Comparison of ENCODE assay signal across 8 cellular contexts in the genomic region with DNA sequence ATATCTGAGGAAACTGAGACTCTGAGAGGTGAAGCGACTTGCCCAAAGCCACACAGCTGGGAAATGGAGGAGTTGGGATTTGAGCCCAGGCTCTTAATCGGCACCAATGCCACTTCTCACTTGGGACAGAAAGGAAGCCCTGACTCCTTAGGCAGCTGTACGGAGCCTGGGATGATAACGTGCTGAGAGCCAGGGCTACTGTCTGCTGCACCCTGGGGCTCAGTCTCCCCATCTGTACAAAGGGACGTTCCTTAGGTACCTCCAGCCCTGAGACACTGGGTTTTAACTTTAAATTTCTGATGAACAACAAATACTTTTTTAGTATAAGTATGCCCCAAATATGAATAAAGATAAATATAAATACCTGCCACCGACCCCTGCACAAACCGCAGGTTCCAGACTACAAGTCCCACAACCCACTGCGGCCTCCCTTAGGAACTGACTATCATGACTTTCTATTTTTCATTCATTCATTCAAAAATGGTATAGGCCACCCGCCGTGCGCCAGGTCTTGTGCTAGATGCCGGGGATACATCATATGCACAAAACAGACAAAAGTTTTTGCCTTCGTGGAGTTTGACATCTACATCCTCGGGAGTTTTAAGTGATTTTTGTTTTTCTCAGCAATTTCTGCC. TPM values are rescaled to one million over a fixed set of nuclear protein-coding genes. Genes with fewer than 3 reads are reported as not detected.
DNase-seq lines count a peak whose midpoint lies in the region; ATAC-seq, FAIRE-seq and TF ChIP-seq lines count a peak whose summit lies in the region.

No MANE protein-coding gene starts in this region.

- H3K4me3 ChIP-seq in NT2/D1 (ENCODE audit: insufficient read length, low read depth) (peak overlapping the region; percentile 97), gastroesophageal sphincter (peak overlapping the region; percentile 87 to 94), pancreas (peak overlapping the region; percentile 84 to 100 (median 95))

- FAIRE-seq in pancreas (lab: Jason Lieb, UNC) = no peak

- no peaks in the 10 kb centered on the region for H3K27me3 Mint-ChIP-seq in activated T-helper 17 cell treated with anti-CD3 and anti-CD28 coated beads, Interleukin-2, amount 50 U/mL, for 72 hours

- H3K36me3 ChIP-seq in NT2/D1 (ENCODE audit: insufficient read depth, insufficient read length, low read length) (peaks cover 33% of the 10 kb centered on the region), gastroesophageal sphincter (peaks cover 0 to 10% of the 10 kb centered on the region in 2 donors), pancreas (no peaks in the 10 kb centered on the region)

- WGBS in gastroesophageal sphincter (ENCODE audit: low coverage in 1 of 2), 2 donors = 3 to 7% methylated on average over 13 to 14 of the region's 14 CpGs
- 12 to 13% methylated on average over 14 of the region's 14 CpGs for WGBS in pancreas, 2 donors

- no peak for TF ChIP-seq EP300 in gastroesophageal sphincter (IDR thresholded peaks at IDR 0.05)

- H3K9me3 Mint-ChIP-seq in activated T-helper 17 cell treated with anti-CD3 and anti-CD28 coated beads, Interleukin-2, amount 50 U/mL, for 72 hours = no peaks in the 10 kb centered on the region

- DNase-seq in activated T-cell treated with anti-CD3 and anti-CD28 coated beads for 48 hours (ENCODE audit: low read depth) (peak; percentile 48), activated T-cell treated with anti-CD3 and anti-CD28 coated beads for 4 hours (no peak), NT2/D1 (ENCODE audit: low read depth, low spot score) (no peak), pancreas (peak in 2 of 6 donors; percentile 76 to 84), globus pallidus (ENCODE audit: low spot score) (no peak)

- peak overlapping the region; percentile 62 for H3K9ac ChIP-seq in NT2/D1 (ENCODE audit: insufficient read length, low read depth)

- H3K27me3 ChIP-seq in NT2/D1 (ENCODE audit: insufficient read depth, insufficient read length) = no peaks in the 10 kb centered on the region
- no peaks in the 10 kb centered on the region for H3K27me3 ChIP-seq in gastroesophageal sphincter
- no peaks in the 10 kb centered on the region for H3K27me3 ChIP-seq in pancreas

- ATAC-seq in HG03196 (IDR thresholded peaks at IDR 0.05; ENCODE audit: unreplicated experiment) = peak; percentile 20
- peak; percentile 40 for ATAC-seq in activated T-helper 17 cell treated with anti-CD3 and anti-CD28 coated beads, Interleukin-2, amount 50 U/mL, for 72 hours (replicated peaks)
- ATAC-seq in gastroesophageal sphincter = peak; percentile 62
- peak; percentile 58 to 72 (median 64) for ATAC-seq in pancreas

- intact Hi-C loops in pancreas (cut with DNase I) = no loop called here

- H3K9me3 ChIP-seq in NT2/D1 (ENCODE audit: insufficient read depth, low read length) = no peaks in the 10 kb centered on the region
- H3K9me3 ChIP-seq in gastroesophageal sphincter = no peaks in the 10 kb centered on the region
- no peaks in the 10 kb centered on the region for H3K9me3 ChIP-seq in pancreas

- H3K4me3 Mint-ChIP-seq in activated T-helper 17 cell treated with anti-CD3 and anti-CD28 coated beads, Interleukin-2, amount 50 U/mL, for 72 hours = peak overlapping the region; percentile 98

- H3K27ac ChIP-seq in gastroesophageal sphincter (peak overlapping the region in 3 of 4 donors; percentile 69 to 93 (median 85)), pancreas (peak overlapping the region in 3 of 4 donors; percentile 57 to 79 (median 71))

- H3K4me1 ChIP-seq in NT2/D1 (ENCODE audit: insufficient read depth, insufficient read length) = peaks cover 26% of the 10 kb centered on the region
- peaks cover 0 to 38% (median 22%) of the 10 kb centered on the region in 3 donors for H3K4me1 ChIP-seq in gastroesophageal sphincter
- H3K4me1 ChIP-seq in pancreas = peaks cover 0 to 11% (median 0%) of the 10 kb centered on the region in 3 donors

- peaks cover 79% of the 10 kb centered on the region for H3K36me3 Mint-ChIP-seq in activated T-helper 17 cell treated with anti-CD3 and anti-CD28 coated beads, Interleukin-2, amount 50 U/mL, for 72 hours (ENCODE audit: low read depth)

- H3K27ac Mint-ChIP-seq in activated T-helper 17 cell treated with anti-CD3 and anti-CD28 coated beads, Interleukin-2, amount 50 U/mL, for 72 hours = peak overlapping the region; percentile 93

- no peak for TF ChIP-seq CTCF in gastroesophageal sphincter (IDR thresholded peaks at IDR 0.05)
- TF ChIP-seq CTCF in pancreas (IDR thresholded peaks at IDR 0.05) = no peak

- no peak for TF ChIP-seq POLR2A in gastroesophageal sphincter (IDR thresholded peaks at IDR 0.05)

- H3K4me1 Mint-ChIP-seq in activated T-helper 17 cell treated with anti-CD3 and anti-CD28 coated beads, Interleukin-2, amount 50 U/mL, for 72 hours = peaks cover 30% of the 10 kb centered on the region

RNA-seq across cellular contexts. Expression of gene NCLN, which starts 0.8 kb away (rescaled TPM):
- total RNA-seq in activated T-helper 17 cell treated with anti-CD3 and anti-CD28 coated beads, Interleukin-2, amount 50 U/mL, for 72 hours = 10 to 100 TPM; 46.4 to 81.6 TPM
- 10 to 100 TPM; 18.0 to 42.3 (median 29.2) TPM for total RNA-seq in gastroesophageal sphincter
- total RNA-seq in pancreas = 10 to 100 TPM; 34.0 to 68.1 (median 42.3) TPM
- 10 to 100 TPM; 63.1 to 66.8 TPM for polyA plus RNA-seq in pancreas

RNA-seq across cellular contexts. Expression of gene S1PR4, which starts 6.4 kb away (rescaled TPM):
- 10 to 100 TPM; 60.6 to 96.8 TPM for total RNA-seq in activated T-helper 17 cell treated with anti-CD3 and anti-CD28 coated beads, Interleukin-2, amount 50 U/mL, for 72 hours
- total RNA-seq in gastroesophageal sphincter = 1 to 10 TPM in 2 of 4 donors, under 1 TPM in 2; 0.20 to 1.9 (median 1.1) TPM
- 1 to 10 TPM in 1 of 6 donors, under 1 TPM in 3, not detected in 2; 0.67 to 1.1 (median 0.90) TPM for total RNA-seq in pancreas
- polyA plus RNA-seq in pancreas = 1 to 10 TPM in 1 of 2 donors, under 1 TPM in 1; 0.23 to 1.1 TPM

RNA-seq across cellular contexts. Expression of gene CELF5, which starts 39.5 kb away (rescaled TPM):
- under 1 TPM; 0.24 to 0.26 TPM for total RNA-seq in activated T-helper 17 cell treated with anti-CD3 and anti-CD28 coated beads, Interleukin-2, amount 50 U/mL, for 72 hours
- total RNA-seq in gastroesophageal sphincter (not detected), pancreas (1 to 10 TPM in 2 of 6 donors, under 1 TPM in 4; 0.47 to 1.6 (median 0.65) TPM)
- polyA plus RNA-seq in pancreas = 1 to 10 TPM in 1 of 2 donors, under 1 TPM in 1; 0.30 to 1.2 TPM

RNA-seq across cellular contexts. Expression of gene GNA15, which starts 49.1 kb away (rescaled TPM):
- total RNA-seq in activated T-helper 17 cell treated with anti-CD3 and anti-CD28 coated beads, Interleukin-2, amount 50 U/mL, for 72 hours = 100 to 1,000 TPM; 202 to 297 TPM
- total RNA-seq in gastroesophageal sphincter (1 to 10 TPM; 1.2 to 9.3 (median 5.7) TPM), pancreas (1 to 10 TPM in 3 of 6 donors, under 1 TPM in 3; 0.19 to 3.0 (median 0.83) TPM)
- 1 to 10 TPM; 1.3 to 2.4 TPM for polyA plus RNA-seq in pancreas

Comparison
In these comparisons a context has a peak if more than half of its experiments do, and no peak if none do; other contexts are left out.
1. RNA of gene S1PR4, which starts 6.4 kb away (total RNA-seq): 60.6 to 96.8 TPM in activated T-helper 17 cell treated with anti-CD3 and anti-CD28 coated beads, Interleukin-2, amount 50 U/mL, for 72 hours; 0.20 to 1.9 TPM in gastroesophageal sphincter and 0.67 to 1.1 TPM in pancreas; every median in the first group is over 10 times any median in the second.
2. Peak in every context shown above with its lines, with median percentiles within 50 percentile points of each other: ATAC-seq and H3K4me3 ChIP-seq.